In genomic region chr11:111299111-111300026, GRCh38 we compare ENCODE assay signal across 8 cellular contexts. TPM values are rescaled to one million over a fixed set of nuclear protein-coding genes. Genes with fewer than 3 reads are reported as not detected.
A peak's percentile ranks its signal among the peaks of the same experiment; 100 is the strongest.
DNase-seq lines count a peak whose midpoint lies in the region; ATAC-seq and TF ChIP-seq lines count a peak whose summit lies in the region.

No MANE protein-coding gene starts in this region.

- H3K4me1 ChIP-seq in lung (ENCODE audit: control insufficient read depth in 2 of 2, insufficient read depth in 2 of 2, low read length in 2 of 2), result peaks cover 0 to 7% of the 10 kb centered on the region in 2 donors
- H3K4me1 ChIP-seq in testis, result peaks cover 3% of the 10 kb centered on the region

- ATAC-seq in GM21390 (IDR thresholded peaks at IDR 0.05; ENCODE audit: unreplicated experiment) (peak; percentile 71), lung (ENCODE audit: insufficient read depth, low FRiP score) (peak; percentile 76), GM21528 (IDR thresholded peaks at IDR 0.05; ENCODE audit: low FRiP score, unreplicated experiment) (no peak)

- TF ChIP-seq POLR2A in testis (IDR thresholded peaks at IDR 0.05), result no peak

- 2 to 3% methylated on average over 75 of the region's 75 CpGs for WGBS in lung, 2 donors
- WGBS in testis, 2 donors, result 2 to 3% methylated on average over 37 to 74 of the region's 75 CpGs

- H3K27me3 ChIP-seq in lung (ENCODE audit: control insufficient read depth, insufficient read depth), result no peaks in the 10 kb centered on the region
- no peaks in the 10 kb centered on the region for H3K27me3 ChIP-seq in testis

- DNase-seq in COLO668 (lab: John Stamatoyannopoulos, UW; ENCODE audit: unreplicated experiment) (peak; percentile 79), NCI-H2227 (lab: John Stamatoyannopoulos, UW; ENCODE audit: unreplicated experiment) (peak; percentile 45), ecto neural progenitor cell (ENCODE audit: low spot score) (peak; percentile 80), lung (ENCODE audit: low spot score) (peak; percentile 75), testis (peak; percentile 84), NCI-H1694 treated with DMSO at 0.1 percent for 48 hours (lab: John Stamatoyannopoulos, UW) (no peak)

- H3K9me3 ChIP-seq in lung (ENCODE audit: control insufficient read depth in 2 of 2, insufficient read depth in 1 of 2, low read length in 1 of 2) (no peaks in the 10 kb centered on the region), testis (no peaks in the 10 kb centered on the region)

- H3K4me3 ChIP-seq in lung (peak overlapping the region; percentile 47), testis (peak overlapping the region; percentile 68 to 79)

- peak overlapping the region in 1 of 2 donors; percentile 89 for H3K27ac ChIP-seq in lung (ENCODE audit: low read depth in 1 of 2, low read length in 1 of 2)
- H3K27ac ChIP-seq in testis, result peak overlapping the region; percentile 74 to 87

- no peak for TF ChIP-seq CTCF in lung (IDR thresholded peaks at IDR 0.05; ENCODE audit: control extremely low read depth, extremely low read depth)
- TF ChIP-seq CTCF in testis (IDR thresholded peaks at IDR 0.05), result peak; percentile 56 to 63 (median 58)

- H3K36me3 ChIP-seq in lung (ENCODE audit: control insufficient read depth in 2 of 2, insufficient read depth in 2 of 2, low read length in 2 of 2) (no peaks in the 10 kb centered on the region), testis (ENCODE audit: low read depth, missing control alignments) (no peaks in the 10 kb centered on the region)

- intact Hi-C loops in testis (cut with DNase I; ENCODE audit: low total_unique reads), result no loop called here

RNA-seq across cellular contexts. Expression of gene POU2AF3, which starts 1.0 kb away (rescaled TPM):
- total RNA-seq in lung, result 1 to 10 TPM; 1.5 to 4.2 TPM
- polyA plus RNA-seq in lung, result 1 to 10 TPM; 2.0 to 5.4 TPM
- total RNA-seq in testis, result 1 to 10 TPM; 6.4 to 9.0 TPM
- polyA plus RNA-seq in testis (ENCODE audit: insufficient read depth, low read depth, low replicate concordance), result 11.5 TPM

RNA-seq across cellular contexts. Expression of gene POU2AF2, which starts 53.8 kb away (rescaled TPM):
- total RNA-seq in lung, result not detected
- under 1 TPM; 0.26 to 0.29 TPM for polyA plus RNA-seq in lung
- total RNA-seq in testis, result 1 to 10 TPM; 2.5 to 5.2 TPM
- 7.9 TPM for polyA plus RNA-seq in testis (ENCODE audit: insufficient read depth, low read depth, low replicate concordance)
